Comparison of ENCODE assay signal across 25 cellular contexts in the genomic region with DNA sequence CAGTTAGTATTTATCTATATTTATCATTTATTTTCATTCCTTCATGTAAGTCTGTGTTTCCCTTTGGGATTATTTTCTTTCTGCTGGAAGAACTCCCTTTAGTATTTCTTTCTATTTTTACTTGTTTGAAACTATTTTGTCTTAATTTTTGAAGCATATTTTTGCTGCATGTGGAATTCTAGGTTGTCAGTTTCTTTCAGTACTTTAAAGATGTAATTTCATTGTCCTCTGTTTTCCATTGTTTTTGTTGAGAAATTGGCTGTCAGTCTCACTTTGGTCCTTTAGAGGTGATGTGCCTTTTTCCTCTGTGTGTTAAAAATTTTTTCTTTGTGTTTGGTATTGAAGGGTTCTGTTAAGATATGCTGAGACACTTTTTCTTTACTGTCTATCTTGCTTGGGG. TPM values are rescaled to one million over a fixed set of nuclear protein-coding genes. Genes with fewer than 3 reads are reported as not detected.
"Had no signal": no experiment of that assay in that cellular context is flagged by ENCODE, and none has a peak within 500 bp of the region (broad histone marks: within the 10 kb centered on the region; RNA-seq: fewer than 3 reads in every experiment).

No MANE protein-coding gene starts in this region.

- H3K27me3 ChIP-seq: colonic mucosa, gastrocnemius medialis, tibial nerve, upper lobe of left lung had no signal

- ATAC-seq: esophagus mucosa; gastrocnemius medialis; left ventricle myocardium superior; lower lobe of right lung; natural killer cell; pancreas; stimulated activated memory B cell treated with anti-CD40 and anti-IgM and Interleukin-4, amounts not matched to agents 10 μg/mL and 1 μg/mL and 100 μg/mL, for 72 hours; stimulated activated naive CD8-positive, alpha-beta T cell treated with anti-CD3 and anti-CD28 coated beads, Interleukin-15, Interleukin-2, amounts not matched to agents 100 U/mL and 50 U/mL, for 24 hours had no signal

- H3K9me3 ChIP-seq: colonic mucosa, gastrocnemius medialis, lower lobe of right lung, pancreas had no signal

- H3K4me1 Mint-ChIP-seq: natural killer cell; stimulated activated memory B cell treated with anti-CD40 and anti-IgM and Interleukin-4, amounts not matched to agents 10 μg/mL and 1 μg/mL and 100 μg/mL, for 72 hours had no signal

- H3K4me1 ChIP-seq: colonic mucosa, gastrocnemius medialis, lower lobe of right lung, pancreas, spleen, tibial nerve, upper lobe of left lung had no signal

- H3K27ac ChIP-seq: colonic mucosa, epithelial cell of prostate, gastrocnemius medialis, lower lobe of right lung, pancreas, skin epidermis, spleen, thoracic aorta, tibial nerve, upper lobe of left lung had no signal

- H3K36me3 ChIP-seq: colonic mucosa, gastrocnemius medialis, lower lobe of right lung, pancreas, spleen, thoracic aorta, tibial nerve, upper lobe of left lung had no signal

- H3K4me3 ChIP-seq: colonic mucosa, gastrocnemius medialis, lower lobe of right lung, pancreas, skin epidermis, spleen, thoracic aorta, tibial nerve, upper lobe of left lung had no signal

- FAIRE-seq: keratinocyte, pancreas, urothelium cell line had no signal

- H3K9me3 Mint-ChIP-seq: natural killer cell had no signal

- H3K27ac Mint-ChIP-seq: dendritic cell treated with granulocyte-macrophage colony-stimulating factor and Interleukin-4, amounts not matched to agents 40 ng/mL and 50 ng/mL, for 4 days; endodermal cell; natural killer cell; stimulated activated memory B cell treated with anti-CD40 and anti-IgM and Interleukin-4, amounts not matched to agents 10 μg/mL and 1 μg/mL and 100 μg/mL, for 72 hours had no signal

- DNase-seq: colonic mucosa; effector CD8-positive, alpha-beta T cell; endodermal cell; foreskin fibroblast; gastrocnemius medialis; head of caudate nucleus; left ventricle myocardium superior; lower lobe of right lung; natural killer cell; occipital lobe; pancreas; spleen; stimulated activated CD4-positive, alpha-beta T cell treated with anti-CD3 and anti-CD28 coated beads, Interleukin-4, amount 100 ng/mL, for 4 hours; stimulated activated naive CD8-positive, alpha-beta T cell treated with anti-CD3 and anti-CD28 coated beads, Interleukin-15, Interleukin-2, amounts not matched to agents 100 U/mL and 50 U/mL, for 24 hours; upper lobe of left lung had no signal

- H3K4me3 Mint-ChIP-seq: dendritic cell treated with granulocyte-macrophage colony-stimulating factor and Interleukin-4, amounts not matched to agents 40 ng/mL and 50 ng/mL, for 4 days; endodermal cell; natural killer cell; stimulated activated memory B cell treated with anti-CD40 and anti-IgM and Interleukin-4, amounts not matched to agents 10 μg/mL and 1 μg/mL and 100 μg/mL, for 72 hours had no signal

RNA-seq across cellular contexts. Expression of a gene that starts 17.1 kb away (rescaled TPM):
- total RNA-seq: colonic mucosa, mononuclear cell, natural killer cell, thoracic aorta had no signal
